In genomic region chr11:86869531-86869930, GRCh38 we compare ENCODE assay signal across 14 cellular contexts.
A peak's percentile ranks its signal among the peaks of the same experiment; 100 is the strongest.
DNase-seq lines count a peak whose midpoint lies in the region; ATAC-seq, FAIRE-seq and TF ChIP-seq lines count a peak whose summit lies in the region.
"Had no signal": no experiment of that assay in that cellular context is flagged by ENCODE, and none has a peak within 500 bp of the region (broad histone marks: within the 10 kb centered on the region; RNA-seq: fewer than 3 reads in every experiment).

No MANE protein-coding gene starts in this region.

- no peak overlapping the region for H3K4me3 Mint-ChIP-seq in T-cell
- no peak overlapping the region for H3K4me3 Mint-ChIP-seq in HFFc6
- H3K4me3 Mint-ChIP-seq: activated naive CD4-positive, alpha-beta T cell treated with anti-CD3 and anti-CD28 coated beads, Interleukin-2, amount 10 ng/mL, durations not matched to agents 7 days and 5 days; CD14-positive monocyte; neural crest cell had no signal

- 9% methylated on average over 6 of the region's 6 CpGs for WGBS in HepG2 (ENCODE audit: low lambda C conversion rate)
- 47% methylated on average over 6 of the region's 6 CpGs for WGBS in right lobe of liver (ENCODE audit: insufficient coverage, low coverage, low lambda C conversion rate, missing lambda C conversion rate)

- H3K36me3 Mint-ChIP-seq in T-cell: no peaks in the 10 kb centered on the region
- no peaks in the 10 kb centered on the region for H3K36me3 Mint-ChIP-seq in HFFc6 (ENCODE audit: low read depth)
- H3K36me3 Mint-ChIP-seq: activated naive CD4-positive, alpha-beta T cell treated with anti-CD3 and anti-CD28 coated beads, Interleukin-2, amount 10 ng/mL, durations not matched to agents 7 days and 5 days; CD14-positive monocyte had no signal

- TF ChIP-seq EP300 in HepG2 (IDR thresholded peaks at IDR 0.05; ENCODE audit: low read depth in 2 of 2, low read length in 2 of 2): no peak
- no peak for TF ChIP-seq EP300 in HepG2 (CRISPR knock-in tag; IDR thresholded peaks at IDR 0.05; ENCODE audit: borderline replicate concordance)

- peaks cover 0 to 1% of the 10 kb centered on the region in 2 experiments; a peak in 2 of 5 replicates for H3K27me3 ChIP-seq in HepG2 (ENCODE audit: control insufficient read depth in 1 of 2, insufficient read depth in 2 of 2, low read length in 2 of 2)
- no peaks in the 10 kb centered on the region for H3K27me3 ChIP-seq in right lobe of liver
- H3K27me3 ChIP-seq in OCI-LY3 (ENCODE audit: low read depth, low read length): peaks cover 4% of the 10 kb centered on the region; the same call in 1 of the 2 replicates
- no peaks in the 10 kb centered on the region for H3K27me3 ChIP-seq in vagina
- H3K27me3 ChIP-seq: suprapubic skin had no signal

- H3K27me3 Mint-ChIP-seq in T-cell: peaks cover 0 to 3% of the 10 kb centered on the region in 2 donors
- no peaks in the 10 kb centered on the region for H3K27me3 Mint-ChIP-seq in HFFc6 (ENCODE audit: insufficient read depth)

- TF ChIP-seq POLR2A in HepG2 (IDR thresholded peaks at IDR 0.05; ENCODE audit: insufficient read depth in 1 of 2, low read depth in 2 of 2, low read length in 2 of 2): no peak
- no peak for TF ChIP-seq POLR2A in right lobe of liver (IDR thresholded peaks at IDR 0.05)
- no peak for TF ChIP-seq POLR2A in vagina (IDR thresholded peaks at IDR 0.05)

- intact Hi-C loops in HepG2 (cut with micrococcal nuclease; ENCODE audit: unreplicated experiment): no loop called here
- intact Hi-C loops in right lobe of liver (cut with DNase I): no loop called here
- intact Hi-C loops in vagina (cut with DNase I): no loop called here

- TF ChIP-seq CTCF in HepG2 (CRISPR knock-in tag; IDR thresholded peaks at IDR 0.05) (no peak), right lobe of liver (IDR thresholded peaks at IDR 0.05) (no peak), OCI-LY3 (IDR thresholded peaks at IDR 0.05; ENCODE audit: low read depth, low read length) (no peak), fibroblast of mammary gland (conservative IDR thresholded peaks at IDR 0.05; ENCODE audit: control insufficient read depth, insufficient read depth, low read depth, low read length) (no peak), vagina (IDR thresholded peaks at IDR 0.05) (no peak), HFFc6 (IDR thresholded peaks at IDR 0.05) (no peak)

- BruUV-seq in HepG2 (replicated peaks; lab: Mats Ljungman, UMichigan): no TSS peak

- H3K9me3 ChIP-seq in HepG2 (ENCODE audit: low read length): no peaks in the 10 kb centered on the region
- no peaks in the 10 kb centered on the region for H3K9me3 ChIP-seq in right lobe of liver
- H3K9me3 ChIP-seq in OCI-LY3 (ENCODE audit: insufficient read depth, low read length): no peaks in the 10 kb centered on the region
- no peaks in the 10 kb centered on the region for H3K9me3 ChIP-seq in vagina
- H3K9me3 ChIP-seq: suprapubic skin had no signal

- DNase-seq in HepG2 (ENCODE audit: low spot score) (no peak), right lobe of liver (no peak), fibroblast of mammary gland (ENCODE audit: low read depth) (peak; percentile 38), vagina (ENCODE audit: extremely low spot score in 2 of 2) (no peak), T-cell (no peak), HFFc6 (no peak)
- DNase-seq: SHP77 treated with DMSO at 0.1 percent for 48 hours had no signal

- H4K20me1 ChIP-seq in HepG2 (ENCODE audit: insufficient read depth, low read length) (no peaks in the 10 kb centered on the region), OCI-LY3 (ENCODE audit: insufficient read depth, low read length) (no peaks in the 10 kb centered on the region)

- POLR2A ChIA-PET in HepG2 (lab: Yijun Ruan, JAX) (no interaction called here), T-cell (lab: Charles Lee) (no interaction called here)

- no peak overlapping the region for H3K27ac Mint-ChIP-seq in T-cell
- no peak overlapping the region for H3K27ac Mint-ChIP-seq in HFFc6
- H3K27ac Mint-ChIP-seq: activated naive CD4-positive, alpha-beta T cell treated with anti-CD3 and anti-CD28 coated beads, Interleukin-2, amount 10 ng/mL, durations not matched to agents 7 days and 5 days; CD14-positive monocyte had no signal

- H3K4me2 ChIP-seq in HepG2 (ENCODE audit: low read depth, low read length) (no peak overlapping the region), OCI-LY3 (ENCODE audit: low read length) (no peak overlapping the region)

- no peak for FAIRE-seq in HepG2 (lab: Jason Lieb, UNC)

- no peak overlapping the region for H3K27ac ChIP-seq in HepG2 (ENCODE audit: extremely low read length, insufficient read depth, low read length)
- no peak overlapping the region for H3K27ac ChIP-seq in right lobe of liver
- no peak overlapping the region for H3K27ac ChIP-seq in OCI-LY3 (ENCODE audit: low read length)
- peak overlapping the region; percentile 46 for H3K27ac ChIP-seq in vagina
- H3K27ac ChIP-seq: suprapubic skin had no signal

- H3K9me3 Mint-ChIP-seq in T-cell: no peaks in the 10 kb centered on the region
- no peaks in the 10 kb centered on the region for H3K9me3 Mint-ChIP-seq in HFFc6
- H3K9me3 Mint-ChIP-seq: activated naive CD4-positive, alpha-beta T cell treated with anti-CD3 and anti-CD28 coated beads, Interleukin-2, amount 10 ng/mL, durations not matched to agents 7 days and 5 days; CD14-positive monocyte; neural crest cell had no signal

- H3K79me2 ChIP-seq in HepG2 (ENCODE audit: insufficient read depth, low read length): no peaks in the 10 kb centered on the region
- H3K79me2 ChIP-seq in OCI-LY3 (ENCODE audit: low read length): no peaks in the 10 kb centered on the region

- in situ Hi-C loops in HepG2 (cut with HindIII; ENCODE audit: extremely low pct_ligation_motif_present, low pct_unique_long_range_greater_than_20kb): no loop called here

- H2AFZ ChIP-seq in HepG2 (ENCODE audit: low read length): no peak overlapping the region
- H2AFZ ChIP-seq in OCI-LY3 (ENCODE audit: low read depth, low read length): 0 out of 2 replicates have a peak overlapping the region, but pooled peaks have one; percentile 17

- H3K4me3 ChIP-seq in HepG2 (replicated peaks in 1 of 3; ENCODE audit: insufficient read depth in 1 of 3, low read depth in 2 of 3, low read length in 3 of 3) (no peak overlapping the region), right lobe of liver (no peak overlapping the region), OCI-LY3 (ENCODE audit: low read length) (no peak overlapping the region), fibroblast of mammary gland (ENCODE audit: control insufficient read depth, low read depth, low read length) (no peak overlapping the region), vagina (no peak overlapping the region)
- H3K4me3 ChIP-seq: skin epidermis, suprapubic skin had no signal

- no peaks in the 10 kb centered on the region for H3K4me1 ChIP-seq in HepG2 (ENCODE audit: insufficient read depth, low read length)
- H3K4me1 ChIP-seq in right lobe of liver: no peaks in the 10 kb centered on the region
- no peaks in the 10 kb centered on the region for H3K4me1 ChIP-seq in OCI-LY3 (ENCODE audit: low read length)
- H3K4me1 ChIP-seq in vagina: no peaks in the 10 kb centered on the region
- H3K4me1 ChIP-seq: suprapubic skin had no signal

- no peak overlapping the region for H3K9ac ChIP-seq in HepG2 (ENCODE audit: insufficient read depth, low read depth, low read length)
- no peak overlapping the region for H3K9ac ChIP-seq in OCI-LY3 (ENCODE audit: low read length)

- CTCF ChIA-PET in HepG2 (lab: Yijun Ruan, JAX; ENCODE audit: low intra/inter-chr PET ratio, low total read pairs) (interaction anchor here (1.1 to 2.3 kb wide), 4 partner anchors 47 to 552 kb away, joined by 3 to 25 read pairs (median 7); no protein-coding TSS in a partner anchor), T-cell (lab: Charles Lee) (interaction anchor here (0.7 to 1.7 kb wide), 4 partner anchors 14 to 552 kb away, joined by 3 to 4 read pairs (median 3); no protein-coding TSS in a partner anchor)

- no peak for TF ChIP-seq RAD21 in HepG2 (CRISPR knock-in tag; IDR thresholded peaks at IDR 0.05)

- ATAC-seq in HepG2: peak; percentile 31; the same call in 2 of the 3 replicates
- ATAC-seq in right lobe of liver: no peak
- ATAC-seq in T-cell (replicated peaks in 1 of 4): no peak
- ATAC-seq in GM21515 (IDR thresholded peaks at IDR 0.05; ENCODE audit: unreplicated experiment): no peak

- H3K36me3 ChIP-seq in HepG2 (replicated peaks in 1 of 2; ENCODE audit: control insufficient read depth in 1 of 2, insufficient read depth in 2 of 2, low read length in 2 of 2) (no peaks in the 10 kb centered on the region), right lobe of liver (no peaks in the 10 kb centered on the region), OCI-LY3 (replicated peaks; ENCODE audit: low read depth, low read length) (no peaks in the 10 kb centered on the region), vagina (no peaks in the 10 kb centered on the region)
- H3K36me3 ChIP-seq: suprapubic skin had no signal

- no peaks in the 10 kb centered on the region for H3K4me1 Mint-ChIP-seq in T-cell
- peaks cover 38% of the 10 kb centered on the region for H3K4me1 Mint-ChIP-seq in HFFc6 (ENCODE audit: low read depth)
- H3K4me1 Mint-ChIP-seq: activated naive CD4-positive, alpha-beta T cell treated with anti-CD3 and anti-CD28 coated beads, Interleukin-2, amount 10 ng/mL, durations not matched to agents 7 days and 5 days had no signal

TF ChIP-seq in HepG2, 621 proteins besides CTCF, POLR2A, EP300 and RAD21 (continues in another document):
- TF ChIP-seq CEBPG (CRISPR knock-in tag; IDR thresholded peaks at IDR 0.05) (no peak), ATRX (CRISPR knock-in tag; IDR thresholded peaks at IDR 0.05; ENCODE audit: borderline replicate concordance) (no peak), PRPF4 (IDR thresholded peaks at IDR 0.05; ENCODE audit: low read depth, low read length, poor library complexity, severe bottlenecking) (no peak)
- TF ChIP-seq, protein P1, sequence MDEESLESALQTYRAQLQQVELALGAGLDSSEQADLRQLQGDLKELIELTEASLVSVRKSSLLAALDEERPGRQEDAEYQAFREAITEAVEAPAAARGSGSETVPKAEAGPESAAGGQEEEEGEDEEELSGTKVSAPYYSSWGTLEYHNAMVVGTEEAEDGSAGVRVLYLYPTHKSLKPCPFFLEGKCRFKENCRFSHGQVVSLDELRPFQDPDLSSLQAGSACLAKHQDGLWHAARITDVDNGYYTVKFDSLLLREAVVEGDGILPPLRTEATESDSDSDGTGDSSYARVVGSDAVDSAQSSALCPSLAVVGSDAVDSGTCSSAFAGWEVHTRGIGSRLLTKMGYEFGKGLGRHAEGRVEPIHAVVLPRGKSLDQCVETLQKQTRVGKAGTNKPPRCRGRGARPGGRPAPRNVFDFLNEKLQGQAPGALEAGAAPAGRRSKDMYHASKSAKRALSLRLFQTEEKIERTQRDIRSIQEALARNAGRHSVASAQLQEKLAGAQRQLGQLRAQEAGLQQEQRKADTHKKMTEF (CRISPR knock-in tag; IDR thresholded peaks at IDR 0.05): no peak
